Comparison of ENCODE assay signal across 19 cellular contexts in the genomic region with DNA sequence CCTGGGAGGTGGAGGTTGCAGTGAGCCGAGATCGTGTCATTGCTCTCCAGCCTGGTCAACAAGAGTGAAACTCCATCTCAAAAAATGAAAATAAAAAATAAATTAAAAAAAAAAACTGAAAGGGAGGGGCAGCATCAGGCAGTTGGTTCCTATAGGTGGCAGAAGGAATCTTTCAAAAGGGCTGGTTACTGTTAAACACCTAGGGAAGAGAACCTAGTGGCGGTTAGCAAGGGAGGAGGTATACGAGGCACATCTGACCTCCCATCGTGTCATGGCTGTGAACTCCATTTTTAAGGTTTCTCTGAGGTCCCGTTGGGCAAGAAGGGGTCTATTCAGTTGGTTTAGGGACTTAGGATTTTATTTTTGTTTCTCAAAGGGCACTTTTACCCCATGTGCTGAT.
A peak's percentile ranks its signal among the peaks of the same experiment; 100 is the strongest.
DNase-seq lines count a peak whose midpoint lies in the region; ATAC-seq, FAIRE-seq and TF ChIP-seq lines count a peak whose summit lies in the region.
"Had no signal": no experiment of that assay in that cellular context is flagged by ENCODE, and none has a peak within 500 bp of the region (broad histone marks: within the 10 kb centered on the region; RNA-seq: fewer than 3 reads in every experiment).

No MANE protein-coding gene starts in this region.

- H3K4me2 ChIP-seq in HepG2 (ENCODE audit: low read depth, low read length) = no peak overlapping the region
- H3K4me2 ChIP-seq: PC-9 had no signal

- no peak for DNase-seq in HepG2 (ENCODE audit: low spot score)
- no peak for DNase-seq in right lobe of liver
- peak; percentile 38 for DNase-seq in cerebellar cortex (ENCODE audit: low spot score)
- DNase-seq in vagina (ENCODE audit: extremely low spot score in 2 of 2) = no peak
- DNase-seq: GDM1, Kasumi-1, MG63, NCI-H1092 treated with DMSO at 0.1 percent for 48 hours, NCI-H1694, NCI-H2107, NCI-H510A, NCI-H774, PC-9, T-helper 1 cell had no signal

- FAIRE-seq in HepG2 (lab: Jason Lieb, UNC) = no peak

- no peak overlapping the region for H3K9ac ChIP-seq in HepG2 (ENCODE audit: insufficient read depth, low read depth, low read length)

- TF ChIP-seq CTCF in HepG2 (CRISPR knock-in tag; IDR thresholded peaks at IDR 0.05) (no peak), right lobe of liver (IDR thresholded peaks at IDR 0.05) (no peak), vagina (IDR thresholded peaks at IDR 0.05) (no peak)

- ATAC-seq in HepG2 (no peak), right lobe of liver (no peak), GM19467 (IDR thresholded peaks at IDR 0.05; ENCODE audit: unreplicated experiment) (no peak), HG02870 (IDR thresholded peaks at IDR 0.05; ENCODE audit: unreplicated experiment) (no peak)

- in situ Hi-C loops in HepG2 (cut with HindIII; ENCODE audit: extremely low pct_ligation_motif_present, low pct_unique_long_range_greater_than_20kb) = no loop called here

- H3K36me3 ChIP-seq in HepG2 (replicated peaks in 1 of 2; ENCODE audit: control insufficient read depth in 1 of 2, insufficient read depth in 2 of 2, low read length in 2 of 2) = no peaks in the 10 kb centered on the region
- H3K36me3 ChIP-seq in right lobe of liver = no peaks in the 10 kb centered on the region
- H3K36me3 ChIP-seq in vagina = no peaks in the 10 kb centered on the region
- H3K36me3 ChIP-seq: MG63 had no signal

- H3K27me3 ChIP-seq in HepG2 (ENCODE audit: control insufficient read depth in 1 of 2, insufficient read depth in 2 of 2, low read length in 2 of 2) (no peaks in the 10 kb centered on the region), right lobe of liver (no peaks in the 10 kb centered on the region), vagina (no peaks in the 10 kb centered on the region)
- H3K27me3 ChIP-seq: MG63 had no signal

- TF ChIP-seq POLR2A in HepG2 (IDR thresholded peaks at IDR 0.05; ENCODE audit: insufficient read depth in 1 of 2, low read depth in 2 of 2, low read length in 2 of 2) = no peak
- no peak for TF ChIP-seq POLR2A in right lobe of liver (IDR thresholded peaks at IDR 0.05)
- TF ChIP-seq POLR2A in vagina (IDR thresholded peaks at IDR 0.05) = no peak

- H4K20me1 ChIP-seq in HepG2 (ENCODE audit: insufficient read depth, low read length) = no peaks in the 10 kb centered on the region

- H3K79me2 ChIP-seq in HepG2 (ENCODE audit: insufficient read depth, low read length) = no peaks in the 10 kb centered on the region

- no TSS peak for BruUV-seq in HepG2 (replicated peaks; lab: Mats Ljungman, UMichigan)

- H3K9me3 ChIP-seq in HepG2 (ENCODE audit: low read length) (no peaks in the 10 kb centered on the region), right lobe of liver (no peaks in the 10 kb centered on the region), vagina (no peaks in the 10 kb centered on the region)
- H3K9me3 ChIP-seq: MG63 had no signal

- intact Hi-C loops in HepG2 (cut with micrococcal nuclease; ENCODE audit: unreplicated experiment) (no loop called here), right lobe of liver (cut with DNase I) (no loop called here), vagina (cut with DNase I) (no loop called here)

- TF ChIP-seq RAD21 in HepG2 (CRISPR knock-in tag; IDR thresholded peaks at IDR 0.05) (no peak), Ishikawa (IDR thresholded peaks at IDR 0.05; ENCODE audit: low read depth) (peak; percentile 27; the same call in 1 of the 2 replicates)

- H3K4me1 ChIP-seq in HepG2 (ENCODE audit: insufficient read depth, low read length) (peaks cover 44% of the 10 kb centered on the region), right lobe of liver (no peaks in the 10 kb centered on the region), vagina (no peaks in the 10 kb centered on the region)

- H3K27ac ChIP-seq in HepG2 (ENCODE audit: extremely low read length, insufficient read depth, low read length) = no peak overlapping the region
- H3K27ac ChIP-seq in right lobe of liver = no peak overlapping the region
- no peak overlapping the region for H3K27ac ChIP-seq in vagina
- H3K27ac ChIP-seq: C4-2B, PC-9, RWPE1 had no signal

- no peak overlapping the region for H3K4me3 ChIP-seq in HepG2 (replicated peaks in 1 of 3; ENCODE audit: insufficient read depth in 1 of 3, low read depth in 2 of 3, low read length in 3 of 3)
- no peak overlapping the region for H3K4me3 ChIP-seq in right lobe of liver
- H3K4me3 ChIP-seq in vagina = no peak overlapping the region
- H3K4me3 ChIP-seq: MG63, PC-9 had no signal

- TF ChIP-seq EP300 in HepG2 (IDR thresholded peaks at IDR 0.05; ENCODE audit: low read depth in 2 of 2, low read length in 2 of 2) (no peak), HepG2 (CRISPR knock-in tag; IDR thresholded peaks at IDR 0.05; ENCODE audit: borderline replicate concordance) (no peak), Ishikawa (IDR thresholded peaks at IDR 0.05; ENCODE audit: borderline replicate concordance) (no peak)

- POLR2A ChIA-PET in HepG2 (lab: Yijun Ruan, JAX) = no interaction called here

- 85% methylated on average over 6 of the region's 6 CpGs for WGBS in HepG2 (ENCODE audit: low lambda C conversion rate)
- WGBS in right lobe of liver (ENCODE audit: insufficient coverage, low coverage, low lambda C conversion rate, missing lambda C conversion rate) = 82% methylated on average over 5 of the region's 6 CpGs

- no peak overlapping the region for H2AFZ ChIP-seq in HepG2 (ENCODE audit: low read length)
- H2AFZ ChIP-seq: PC-9 had no signal

- CTCF ChIA-PET in HepG2 (lab: Yijun Ruan, JAX; ENCODE audit: low intra/inter-chr PET ratio, low total read pairs) = no interaction called here

TF ChIP-seq in HepG2, 621 proteins besides CTCF, POLR2A, EP300 and RAD21:
- TF ChIP-seq ZEB1 (IDR thresholded peaks at IDR 0.05; ENCODE audit: insufficient replicate concordance, low read depth) (peak; percentile 14), ZNF275 (CRISPR knock-in tag; IDR thresholded peaks at IDR 0.05; ENCODE audit: borderline replicate concordance) (no peak), POGZ (CRISPR knock-in tag; IDR thresholded peaks at IDR 0.05) (0 out of 2 replicates have a peak, but pooled peaks have one; percentile 9), ZNF282 (IDR thresholded peaks at IDR 0.05; ENCODE audit: partially characterized antibody) (no peak)

TF ChIP-seq in Ishikawa, 13 proteins besides CTCF, POLR2A, EP300 and RAD21:
- TF ChIP-seq TEAD4 (IDR thresholded peaks at IDR 0.05) = no peak
- no peak for TF ChIP-seq CREB1 (IDR thresholded peaks at IDR 0.05; ENCODE audit: low read depth)
- no peak for TF ChIP-seq MAX (IDR thresholded peaks at IDR 0.05)
- no peak for TF ChIP-seq NFIC (IDR thresholded peaks at IDR 0.05)
- no peak for TF ChIP-seq TAF1 (IDR thresholded peaks at IDR 0.05; ENCODE audit: low read depth)
- no peak for TF ChIP-seq YY1 (IDR thresholded peaks at IDR 0.05; ENCODE audit: low read depth)
- no peak for TF ChIP-seq REST (IDR thresholded peaks at IDR 0.05; ENCODE audit: low read depth)
- no peak for TF ChIP-seq TCF12 (IDR thresholded peaks at IDR 0.05; ENCODE audit: low read depth)
- TF ChIP-seq USF1 (IDR thresholded peaks at IDR 0.05) = no peak
- no peak for TF ChIP-seq FOXM1 (IDR thresholded peaks at IDR 0.05; ENCODE audit: borderline replicate concordance, low read depth)
- TF ChIP-seq CEBPB (IDR thresholded peaks at IDR 0.05) = no peak
- TF ChIP-seq ZBTB7A (IDR thresholded peaks at IDR 0.05; ENCODE audit: low read depth) = no peak
- no peak for TF ChIP-seq EGR1 (IDR thresholded peaks at IDR 0.05)
